Comparison of ENCODE assay signal across 1 cellular context in genomic region chr1:89905391-89906058, GRCh38.
TF ChIP-seq lines count a peak whose summit lies in the region.

No MANE protein-coding gene starts in this region.

TF ChIP-seq in IMR-90, 13 proteins besides CTCF, POLR2A, EP300 and RAD21:
- TF ChIP-seq NFE2L2 (IDR thresholded peaks at IDR 0.05; ENCODE audit: low read depth, low read length) (no peak), MXI1 (IDR thresholded peaks at IDR 0.05; ENCODE audit: borderline replicate concordance, low read depth, low read length) (no peak), CEBPB (IDR thresholded peaks at IDR 0.05; ENCODE audit: low read depth, low read length) (peak; percentile 65), FOS (IDR thresholded peaks at IDR 0.05; ENCODE audit: low read depth, low read length) (no peak)
TF ChIP-seq in IMR-90: peak in this region for 1.
